In the genomic region with DNA sequence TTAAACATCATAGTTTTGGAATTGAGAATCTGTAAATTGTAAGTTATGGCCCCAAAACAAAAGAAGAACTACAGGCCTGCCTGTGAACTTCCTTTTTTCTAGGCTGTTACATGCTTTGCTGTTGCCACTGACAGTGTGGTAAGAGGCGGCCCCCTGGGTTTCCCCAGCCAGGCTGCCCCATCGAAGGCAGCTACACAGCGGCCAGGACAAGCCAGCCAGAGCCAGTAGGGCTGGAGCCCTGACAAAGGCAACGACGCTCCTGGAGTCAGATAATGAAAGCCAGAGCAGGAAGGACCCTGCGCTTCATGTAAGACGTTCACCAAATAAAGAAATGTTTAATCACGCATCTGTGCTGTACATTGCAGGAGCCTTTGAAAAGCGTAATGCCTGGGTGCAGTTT, we compare ENCODE assay signal across 8 cellular contexts. TPM values are rescaled to one million over a fixed set of nuclear protein-coding genes. Genes with fewer than 3 reads are reported as not detected.
DNase-seq lines count a peak whose midpoint lies in the region; ATAC-seq and TF ChIP-seq lines count a peak whose summit lies in the region.

No MANE protein-coding gene starts in this region.

- H3K27ac Mint-ChIP-seq in activated CD4-positive, alpha-beta T cell treated with anti-CD3 and anti-CD28 coated beads for 36 hours, result peak overlapping the region; percentile 96

- peak overlapping the region; percentile 75 for H3K4me3 Mint-ChIP-seq in activated CD4-positive, alpha-beta T cell treated with anti-CD3 and anti-CD28 coated beads for 36 hours

- CTCF ChIA-PET in activated CD4-positive, alpha-beta T cell treated with anti-CD3 and anti-CD28 coated beads for 36 hours (lab: Charles Lee), result interaction anchor here (0.6 to 1.9 kb wide), 14 partner anchors 11 to 142 kb away, joined by 3 to 8 read pairs (median 4); no protein-coding TSS in a partner anchor

- POLR2A ChIA-PET in activated CD4-positive, alpha-beta T cell treated with anti-CD3 and anti-CD28 coated beads for 36 hours (lab: Charles Lee), result interaction anchor here (0.6 to 1.0 kb wide), 4 partner anchors 18 to 74 kb away, joined by 3 to 13 read pairs (median 4); no protein-coding TSS in a partner anchor

- H3K4me3 ChIP-seq in BLaER1 (0 out of 2 replicates have a peak overlapping the region, but pooled peaks have one; percentile 22), HL-60 (replicated peaks; ENCODE audit: insufficient read depth, low read length) (no peak overlapping the region; the same call in 1 of the 2 replicates), choroid plexus epithelial cell (ENCODE audit: low read depth, low read length) (peak overlapping the region; percentile 26), mucosa of rectum (ENCODE audit: low read length in 2 of 2) (peak overlapping the region in 1 of 2 donors; percentile 37), SJCRH30 (no peak overlapping the region)

- H3K4me1 Mint-ChIP-seq in activated CD4-positive, alpha-beta T cell treated with anti-CD3 and anti-CD28 coated beads for 36 hours, result peaks cover 80% of the 10 kb centered on the region

- peak overlapping the region; percentile 67 for H3K4me2 ChIP-seq in BLaER1

- H3K9me3 ChIP-seq in BLaER1, result no peaks in the 10 kb centered on the region
- H3K9me3 ChIP-seq in mucosa of rectum (ENCODE audit: control insufficient read depth in 2 of 2, low read length in 2 of 2), result no peaks in the 10 kb centered on the region
- no peaks in the 10 kb centered on the region for H3K9me3 ChIP-seq in SJCRH30 (replicated peaks)

- H3K36me3 Mint-ChIP-seq in activated CD4-positive, alpha-beta T cell treated with anti-CD3 and anti-CD28 coated beads for 36 hours (ENCODE audit: low read depth), result peaks cover 18% of the 10 kb centered on the region

- no peaks in the 10 kb centered on the region for H3K27me3 Mint-ChIP-seq in activated CD4-positive, alpha-beta T cell treated with anti-CD3 and anti-CD28 coated beads for 36 hours

- H3K36me3 ChIP-seq in BLaER1 (no peaks in the 10 kb centered on the region), mucosa of rectum (ENCODE audit: control insufficient read depth in 2 of 2, insufficient read depth in 2 of 2, low read length in 2 of 2) (no peaks in the 10 kb centered on the region), SJCRH30 (no peaks in the 10 kb centered on the region)

- TF ChIP-seq CTCF in HL-60 (IDR thresholded peaks at IDR 0.05; ENCODE audit: insufficient read depth, low read length), result no peak
- no peak for TF ChIP-seq CTCF in choroid plexus epithelial cell (conservative IDR thresholded peaks at IDR 0.05; ENCODE audit: low read depth, low read length)

- no peaks in the 10 kb centered on the region for H4K20me1 ChIP-seq in BLaER1

- peak overlapping the region; percentile 26 for H3K9ac ChIP-seq in BLaER1
- H3K9ac ChIP-seq in mucosa of rectum (ENCODE audit: low read depth in 1 of 2, low read length in 2 of 2), result peak overlapping the region in 1 of 2 donors; percentile 11

- H3K4me1 ChIP-seq in BLaER1, result peaks cover 48% of the 10 kb centered on the region
- H3K4me1 ChIP-seq in mucosa of rectum (ENCODE audit: control insufficient read depth in 2 of 2, insufficient read depth in 2 of 2, low read length in 2 of 2), result peaks cover 5 to 6% of the 10 kb centered on the region in 2 donors
- no peaks in the 10 kb centered on the region for H3K4me1 ChIP-seq in SJCRH30

- no peaks in the 10 kb centered on the region for H3K9me3 Mint-ChIP-seq in activated CD4-positive, alpha-beta T cell treated with anti-CD3 and anti-CD28 coated beads for 36 hours (ENCODE audit: low read depth)

- peak overlapping the region; percentile 70 for H3K27ac ChIP-seq in BLaER1
- H3K27ac ChIP-seq in HL-60 (replicated peaks), result peak overlapping the region; percentile 90
- H3K27ac ChIP-seq in mucosa of rectum (ENCODE audit: low read depth in 2 of 2, low read length in 2 of 2), result peak overlapping the region; percentile 57 to 69
- H3K27ac ChIP-seq in SJCRH30, result no peak overlapping the region

- H3K27me3 ChIP-seq in BLaER1 (no peaks in the 10 kb centered on the region), HL-60 (ENCODE audit: insufficient read depth, poor library complexity, severe bottlenecking) (no peaks in the 10 kb centered on the region), mucosa of rectum (ENCODE audit: control insufficient read depth in 2 of 2, insufficient read depth in 2 of 2, low read length in 2 of 2) (no peaks in the 10 kb centered on the region), SJCRH30 (no peaks in the 10 kb centered on the region)

- intact Hi-C loops in activated CD4-positive, alpha-beta T cell treated with anti-CD3 and anti-CD28 coated beads for 36 hours (cut with DNase I, micrococcal nuclease), result loop anchor here in 1 of 2 experiments (2.0 kb wide), 1 partner anchor 17 kb away; no protein-coding TSS in a partner anchor

- ATAC-seq in GM19455 (IDR thresholded peaks at IDR 0.05; ENCODE audit: unreplicated experiment), result peak; percentile 95
- ATAC-seq in activated CD4-positive, alpha-beta T cell treated with anti-CD3 and anti-CD28 coated beads for 36 hours, result peak; percentile 89

- DNase-seq in HL-60 (ENCODE audit: low read depth in 1 of 2, low spot score in 1 of 2), result peak; percentile 65 to 98
- DNase-seq in activated CD4-positive, alpha-beta T cell treated with anti-CD3 and anti-CD28 coated beads for 36 hours, result peak; percentile 90
- DNase-seq in choroid plexus epithelial cell (ENCODE audit: low read depth), result peak; percentile 58
- DNase-seq in stimulated activated CD8-positive, alpha-beta memory T cell treated with anti-CD3 and anti-CD28 coated beads, Interleukin-7, amount 100 ng/mL, for 4 hours (ENCODE audit: low read depth in 2 of 2), result peak; percentile 57 to 68
- no peak for DNase-seq in SJCRH30

RNA-seq across cellular contexts. Expression of gene ANKRD44, which starts 55.0 kb away (rescaled TPM):
- 100 to 1,000 TPM; 122 to 181 TPM for total RNA-seq in activated CD4-positive, alpha-beta T cell treated with anti-CD3 and anti-CD28 coated beads for 36 hours
- total RNA-seq in SJCRH30 (2014; rRNA removed; shearing (Covaris generic)), result 0.48 and 0.85 TPM in 2 replicates

Comparison
In these comparisons a context has a peak if more than half of its experiments do, and no peak if none do; other contexts are left out.
1. H3K4me3 ChIP-seq: peak in BLaER1 (single experiment) and choroid plexus epithelial cell (single experiment); none in HL-60 (single experiment) and SJCRH30 (single experiment).
2. DNase-seq: peak in HL-60 (2 of 2), activated CD4-positive, alpha-beta T cell treated with anti-CD3 and anti-CD28 coated beads for 36 hours (single experiment), choroid plexus epithelial cell (single experiment) and stimulated activated CD8-positive, alpha-beta memory T cell treated with anti-CD3 and anti-CD28 coated beads, Interleukin-7, amount 100 ng/mL, for 4 hours (2 of 2); none in SJCRH30 (0 of 2).
3. RNA of gene ANKRD44, which starts 55.0 kb away (total RNA-seq): 122 to 181 TPM in activated CD4-positive, alpha-beta T cell treated with anti-CD3 and anti-CD28 coated beads for 36 hours; 0.48 to 0.85 TPM in SJCRH30; every median in the first group is over 10 times any median in the second.